In the genomic region with DNA sequence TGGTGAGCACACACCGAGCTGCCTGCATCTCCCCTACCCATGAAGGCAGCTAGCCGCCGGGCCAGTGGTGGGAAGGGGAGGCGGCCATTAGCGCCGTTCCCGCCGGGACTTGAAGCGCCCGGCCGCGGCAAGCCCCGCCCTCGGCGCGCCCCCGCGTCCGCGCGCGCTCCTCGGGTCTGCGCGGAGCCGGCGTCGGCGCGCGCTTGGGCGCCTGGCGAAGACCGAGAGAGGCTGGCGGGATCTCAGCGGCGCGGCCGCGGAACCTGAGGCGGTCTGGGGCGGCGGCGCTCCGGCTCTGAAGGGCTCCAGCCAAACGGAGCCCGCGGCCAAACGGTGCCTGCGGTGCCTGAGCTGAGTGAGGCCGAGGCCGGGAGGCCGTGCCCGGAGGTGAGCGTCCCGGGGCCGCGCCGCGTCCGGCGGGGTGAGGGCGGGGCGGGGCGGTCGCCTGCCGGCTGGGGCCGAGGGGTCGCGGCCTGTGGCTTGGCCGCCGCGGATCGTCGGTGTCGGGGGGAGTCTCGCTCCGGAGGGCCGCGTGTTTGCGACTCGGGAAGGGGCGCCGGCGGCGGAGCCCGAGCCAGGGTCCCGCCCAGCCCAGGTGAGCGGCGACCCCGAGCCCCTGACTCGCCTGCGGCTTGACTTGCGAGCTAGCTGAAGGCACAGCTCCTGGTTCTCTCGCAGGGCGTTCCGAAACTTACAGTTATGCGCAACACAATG, we compare ENCODE assay signal across 1 cellular context.
TF ChIP-seq lines count a peak whose summit lies in the region.

A gene with protein sequence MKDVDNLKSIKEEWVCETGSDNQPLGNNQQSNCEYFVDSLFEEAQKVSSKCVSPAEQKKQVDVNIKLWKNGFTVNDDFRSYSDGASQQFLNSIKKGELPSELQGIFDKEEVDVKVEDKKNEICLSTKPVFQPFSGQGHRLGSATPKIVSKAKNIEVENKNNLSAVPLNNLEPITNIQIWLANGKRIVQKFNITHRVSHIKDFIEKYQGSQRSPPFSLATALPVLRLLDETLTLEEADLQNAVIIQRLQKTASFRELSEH (plus strand): TSS at position 202 of the 714 bp plus-strand sequence. CDS start 17,852 bp downstream, outside the sequence.

TF ChIP-seq in K562, 482 proteins besides CTCF, POLR2A, EP300 and RAD21 (continued from another document):
- TF ChIP-seq ZNF644 (tag; IDR thresholded peaks at IDR 0.05; ENCODE audit: low read depth), result peak; percentile 87
- TF ChIP-seq, protein P1, sequence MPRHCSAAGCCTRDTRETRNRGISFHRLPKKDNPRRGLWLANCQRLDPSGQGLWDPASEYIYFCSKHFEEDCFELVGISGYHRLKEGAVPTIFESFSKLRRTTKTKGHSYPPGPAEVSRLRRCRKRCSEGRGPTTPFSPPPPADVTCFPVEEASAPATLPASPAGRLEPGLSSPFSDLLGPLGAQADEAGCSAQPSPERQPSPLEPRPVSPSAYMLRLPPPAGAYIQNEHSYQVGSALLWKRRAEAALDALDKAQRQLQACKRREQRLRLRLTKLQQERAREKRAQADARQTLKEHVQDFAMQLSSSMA (CRISPR knock-in tag; IDR thresholded peaks at IDR 0.05), result peak; percentile 54; the same call in 1 of the 2 replicates
- TF ChIP-seq TAF1 (IDR thresholded peaks at IDR 0.05; ENCODE audit: control insufficient read depth, extremely low read depth, insufficient read depth, low read length, severe bottlenecking), result peak; percentile 86
- TF ChIP-seq MTF1 (CRISPR knock-in tag; IDR thresholded peaks at IDR 0.05; ENCODE audit: borderline replicate concordance), result no peak
- TF ChIP-seq, protein P2, sequence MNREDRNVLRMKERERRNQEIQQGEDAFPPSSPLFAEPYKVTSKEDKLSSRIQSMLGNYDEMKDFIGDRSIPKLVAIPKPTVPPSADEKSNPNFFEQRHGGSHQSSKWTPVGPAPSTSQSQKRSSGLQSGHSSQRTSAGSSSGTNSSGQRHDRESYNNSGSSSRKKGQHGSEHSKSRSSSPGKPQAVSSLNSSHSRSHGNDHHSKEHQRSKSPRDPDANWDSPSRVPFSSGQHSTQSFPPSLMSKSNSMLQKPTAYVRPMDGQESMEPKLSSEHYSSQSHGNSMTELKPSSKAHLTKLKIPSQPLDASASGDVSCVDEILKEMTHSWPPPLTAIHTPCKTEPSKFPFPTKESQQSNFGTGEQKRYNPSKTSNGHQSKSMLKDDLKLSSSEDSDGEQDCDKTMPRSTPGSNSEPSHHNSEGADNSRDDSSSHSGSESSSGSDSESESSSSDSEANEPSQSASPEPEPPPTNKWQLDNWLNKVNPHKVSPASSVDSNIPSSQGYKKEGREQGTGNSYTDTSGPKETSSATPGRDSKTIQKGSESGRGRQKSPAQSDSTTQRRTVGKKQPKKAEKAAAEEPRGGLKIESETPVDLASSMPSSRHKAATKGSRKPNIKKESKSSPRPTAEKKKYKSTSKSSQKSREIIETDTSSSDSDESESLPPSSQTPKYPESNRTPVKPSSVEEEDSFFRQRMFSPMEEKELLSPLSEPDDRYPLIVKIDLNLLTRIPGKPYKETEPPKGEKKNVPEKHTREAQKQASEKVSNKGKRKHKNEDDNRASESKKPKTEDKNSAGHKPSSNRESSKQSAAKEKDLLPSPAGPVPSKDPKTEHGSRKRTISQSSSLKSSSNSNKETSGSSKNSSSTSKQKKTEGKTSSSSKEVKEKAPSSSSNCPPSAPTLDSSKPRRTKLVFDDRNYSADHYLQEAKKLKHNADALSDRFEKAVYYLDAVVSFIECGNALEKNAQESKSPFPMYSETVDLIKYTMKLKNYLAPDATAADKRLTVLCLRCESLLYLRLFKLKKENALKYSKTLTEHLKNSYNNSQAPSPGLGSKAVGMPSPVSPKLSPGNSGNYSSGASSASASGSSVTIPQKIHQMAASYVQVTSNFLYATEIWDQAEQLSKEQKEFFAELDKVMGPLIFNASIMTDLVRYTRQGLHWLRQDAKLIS (CRISPR knock-in tag; IDR thresholded peaks at IDR 0.05), result peak; percentile 82; the same call in 1 of the 2 replicates
- TF ChIP-seq ZMIZ1 (IDR thresholded peaks at IDR 0.05; ENCODE audit: low read depth in 2 of 2, low read length in 2 of 2), result 0 out of 4 replicates have a peak, but pooled peaks of 1 of the 2 experiments have one; percentile 38
- TF ChIP-seq BACH1 (tag; IDR thresholded peaks at IDR 0.05), result peak; percentile 51; the same call in 1 of the 2 replicates
- TF ChIP-seq FOXP1 (CRISPR knock-in tag; IDR thresholded peaks at IDR 0.05), result peak; percentile 72; the same call in 1 of the 2 replicates
- peak; percentile 51 for TF ChIP-seq CCNT2 (IDR thresholded peaks at IDR 0.05; ENCODE audit: borderline replicate concordance, extremely low read depth, insufficient read length, low read depth, low read length)
- TF ChIP-seq ZNF395 (CRISPR knock-in tag; IDR thresholded peaks at IDR 0.05), result peak; percentile 78
- no peak for TF ChIP-seq FOXK2 (conservative IDR thresholded peaks at IDR 0.05 in 1 of 2, IDR thresholded peaks at IDR 0.05 in 1 of 2; ENCODE audit: low read depth in 2 of 2)
- TF ChIP-seq U2AF1 (optimal IDR thresholded peaks at IDR 0.05; ENCODE audit: low read depth, low read length), result peak; percentile 69
- no peak for TF ChIP-seq ID3 (CRISPR knock-in tag; IDR thresholded peaks at IDR 0.05)
- TF ChIP-seq ID3 (tag; IDR thresholded peaks at IDR 0.05), result peak; percentile 61
